Comparison of ENCODE assay signal across 17 cellular contexts in the genomic region with DNA sequence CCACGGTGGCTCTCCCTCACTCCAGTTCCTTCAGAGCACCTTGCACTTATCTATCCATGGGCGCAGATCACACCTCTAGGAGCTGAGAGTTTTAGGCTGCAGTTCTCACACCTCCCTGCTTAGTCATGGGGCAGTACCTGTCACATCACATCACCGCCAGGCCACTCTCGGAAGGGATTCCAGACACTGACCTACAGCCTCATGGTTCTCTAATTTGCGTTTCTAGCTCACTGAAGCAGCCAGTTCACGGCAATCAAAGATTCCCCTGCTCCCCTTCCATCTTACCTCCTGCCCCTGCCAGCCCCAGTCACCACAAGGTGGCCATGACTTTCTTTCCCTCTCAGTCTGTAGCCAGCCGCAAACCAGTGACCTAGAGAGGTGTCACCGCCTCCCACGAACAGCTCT. TPM values are rescaled to one million over a fixed set of nuclear protein-coding genes. Genes with fewer than 3 reads are reported as not detected.
A peak's percentile ranks its signal among the peaks of the same experiment; 100 is the strongest.
DNase-seq lines count a peak whose midpoint lies in the region; FAIRE-seq and TF ChIP-seq lines count a peak whose summit lies in the region.
"Had no signal": no experiment of that assay in that cellular context is flagged by ENCODE, and none has a peak within 500 bp of the region (broad histone marks: within the 10 kb centered on the region; RNA-seq: fewer than 3 reads in every experiment).

No MANE protein-coding gene starts in this region.

- no peaks in the 10 kb centered on the region for H3K27me3 ChIP-seq in neural progenitor cell
- H3K27me3 ChIP-seq: spleen had no signal

- no peak for TF ChIP-seq POLR2A in GM12891 (IDR thresholded peaks at IDR 0.05; ENCODE audit: low read depth, low read length)

- H3K4me1 Mint-ChIP-seq in HFFc6 (ENCODE audit: low read depth) (no peaks in the 10 kb centered on the region; the same call in 1 of the 2 replicates), neural progenitor cell (peaks cover 11% of the 10 kb centered on the region), osteocyte (ENCODE audit: unreplicated experiment) (peaks cover 4% of the 10 kb centered on the region)
- H3K4me1 Mint-ChIP-seq: brain had no signal

- H3K9me3 Mint-ChIP-seq in HFFc6 (no peaks in the 10 kb centered on the region), neural progenitor cell (peaks cover 4% of the 10 kb centered on the region), osteocyte (ENCODE audit: unreplicated experiment) (no peaks in the 10 kb centered on the region)
- H3K9me3 Mint-ChIP-seq: memory B cell had no signal

- no peaks in the 10 kb centered on the region for H3K36me3 ChIP-seq in neural progenitor cell
- H3K36me3 ChIP-seq: spleen had no signal

- H3K9ac ChIP-seq in neural progenitor cell = no peak overlapping the region

- no peak for DNase-seq in GM12891 (ENCODE audit: insufficient read length, low spot score)
- no peak for DNase-seq in HFFc6
- DNase-seq in neural progenitor cell (ENCODE audit: low spot score) = peak; percentile 33
- DNase-seq in NCI-H1436 (lab: John Stamatoyannopoulos, UW) = no peak
- DNase-seq in pons (ENCODE audit: low spot score) = no peak
- no peak for DNase-seq in activated T-cell treated with anti-CD3 and anti-CD28 coated beads, Interleukin-2, amount 50 U/mL, for 1 hour
- no peak for DNase-seq in osteocyte (ENCODE audit: extremely low spot score, unreplicated experiment)
- DNase-seq: activated CD8-positive, alpha-beta memory T cell treated with anti-CD3 and anti-CD28 coated beads, Interleukin-2, amount 10 ng/mL, durations not matched to agents 7 days and 5 days; effector CD4-positive, alpha-beta T cell; NCI-H146; PC-3; spleen; substantia nigra had no signal

- H3K4me3 Mint-ChIP-seq in HFFc6 (no peak overlapping the region), neural progenitor cell (no peak overlapping the region), osteocyte (ENCODE audit: unreplicated experiment) (no peak overlapping the region)
- H3K4me3 Mint-ChIP-seq: activated CD8-positive, alpha-beta memory T cell treated with anti-CD3 and anti-CD28 coated beads, Interleukin-2, amount 10 ng/mL, durations not matched to agents 7 days and 5 days; brain; memory B cell had no signal

- no peaks in the 10 kb centered on the region for H3F3A ChIP-seq in neural progenitor cell (ENCODE audit: low read depth)

- peak; percentile 26; the same call in 1 of the 2 replicates for TF ChIP-seq CTCF in HFFc6 (IDR thresholded peaks at IDR 0.05)
- peak; percentile 9 for TF ChIP-seq CTCF in neural progenitor cell (IDR thresholded peaks at IDR 0.05)
- no peak for TF ChIP-seq CTCF in osteocyte (IDR thresholded peaks at IDR 0.05)

- H3K4me1 ChIP-seq in neural progenitor cell = no peaks in the 10 kb centered on the region

- H3K79me2 ChIP-seq in neural progenitor cell (ENCODE audit: low read depth) = no peaks in the 10 kb centered on the region

- H3K27ac Mint-ChIP-seq in HFFc6 (no peak overlapping the region), neural progenitor cell (no peak overlapping the region), osteocyte (ENCODE audit: unreplicated experiment) (no peak overlapping the region)
- H3K27ac Mint-ChIP-seq: activated CD8-positive, alpha-beta memory T cell treated with anti-CD3 and anti-CD28 coated beads, Interleukin-2, amount 10 ng/mL, durations not matched to agents 7 days and 5 days; memory B cell had no signal

- peak; percentile 13 for FAIRE-seq in GM12891 (lab: Jason Lieb, UNC)

- H3K27ac ChIP-seq in cingulate gyrus (ENCODE audit: low read depth, low read length) (peak overlapping the region; percentile 33), neural progenitor cell (no peak overlapping the region)
- H3K27ac ChIP-seq: spleen, VCaP had no signal

- no peak overlapping the region for H2AFZ ChIP-seq in neural progenitor cell (replicated peaks)

- H3K4me3 ChIP-seq in neural progenitor cell = no peak overlapping the region
- H3K4me3 ChIP-seq: spleen had no signal

- H3K27me3 Mint-ChIP-seq in HFFc6 (ENCODE audit: insufficient read depth) = peaks cover 16% of the 10 kb centered on the region
- peaks cover 4% of the 10 kb centered on the region for H3K27me3 Mint-ChIP-seq in neural progenitor cell (ENCODE audit: insufficient read depth, low read depth)
- peaks cover 2% of the 10 kb centered on the region for H3K27me3 Mint-ChIP-seq in osteocyte (ENCODE audit: unreplicated experiment)
- H3K27me3 Mint-ChIP-seq: brain had no signal

- no peaks in the 10 kb centered on the region for H3K9me3 ChIP-seq in neural progenitor cell (ENCODE audit: low read depth)
- H3K9me3 ChIP-seq: spleen had no signal

- H4K20me1 ChIP-seq in neural progenitor cell (ENCODE audit: low read depth) = no peaks in the 10 kb centered on the region

- H3K4me2 ChIP-seq in neural progenitor cell = no peak overlapping the region

- H3K36me3 Mint-ChIP-seq in HFFc6 (ENCODE audit: low read depth) = no peaks in the 10 kb centered on the region
- H3K36me3 Mint-ChIP-seq in neural progenitor cell = no peaks in the 10 kb centered on the region
- H3K36me3 Mint-ChIP-seq in osteocyte (ENCODE audit: unreplicated experiment) = no peaks in the 10 kb centered on the region
- H3K36me3 Mint-ChIP-seq: activated CD8-positive, alpha-beta memory T cell treated with anti-CD3 and anti-CD28 coated beads, Interleukin-2, amount 10 ng/mL, durations not matched to agents 7 days and 5 days; brain; memory B cell had no signal

TF ChIP-seq in GM12891, 5 proteins besides CTCF, POLR2A, EP300 and RAD21:
- TF ChIP-seq SPI1 (IDR thresholded peaks at IDR 0.05; ENCODE audit: low read depth, low read length) = no peak

RNA-seq across cellular contexts. Expression of a gene that starts 34.2 kb away (rescaled TPM):
- polyA plus RNA-seq in GM12891 (2012; ENCODE audit: low read depth, missing spikeins) = 2.6 TPM
- under 1 TPM in 1 of 6 experiments, not detected in 5; 0.07 TPM for total RNA-seq in HFFc6 (2021; fragmentation: NEBNext Ultra II Directional; extraction: Animal tissue kit (Norgen Biotek cat#: 25700))
- total RNA-seq in neural progenitor cell (ENCODE audit: low replicate concordance) (0.09 TPM in 1 of 2 replicates, not detected in the other), osteocyte (0.68 and 0.97 TPM in 2 replicates)
